In genomic region chr15:41115652-41116115, GRCh38 we compare ENCODE assay signal across 1 cellular context.
TF ChIP-seq lines count a peak whose summit lies in the region.

No MANE protein-coding gene starts in this region.

TF ChIP-seq in A549, 52 proteins besides CTCF, POLR2A, EP300 and RAD21 (continued from another document):
- TF ChIP-seq MYC (IDR thresholded peaks at IDR 0.05; ENCODE audit: borderline replicate concordance, low read length): peak; percentile 90; the same call in 1 of the 2 replicates
- no peak for TF ChIP-seq TP53 (CRISPR knock-in tag; IDR thresholded peaks at IDR 0.05)
- peak; percentile 66 for TF ChIP-seq USF2 (IDR thresholded peaks at IDR 0.05)
- TF ChIP-seq, protein P1, sequence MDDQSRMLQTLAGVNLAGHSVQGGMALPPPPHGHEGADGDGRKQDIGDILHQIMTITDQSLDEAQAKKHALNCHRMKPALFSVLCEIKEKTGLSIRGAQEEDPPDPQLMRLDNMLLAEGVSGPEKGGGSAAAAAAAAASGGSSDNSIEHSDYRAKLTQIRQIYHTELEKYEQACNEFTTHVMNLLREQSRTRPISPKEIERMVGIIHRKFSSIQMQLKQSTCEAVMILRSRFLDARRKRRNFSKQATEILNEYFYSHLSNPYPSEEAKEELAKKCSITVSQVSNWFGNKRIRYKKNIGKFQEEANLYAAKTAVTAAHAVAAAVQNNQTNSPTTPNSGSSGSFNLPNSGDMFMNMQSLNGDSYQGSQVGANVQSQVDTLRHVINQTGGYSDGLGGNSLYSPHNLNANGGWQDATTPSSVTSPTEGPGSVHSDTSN (IDR thresholded peaks at IDR 0.05): no peak
- TF ChIP-seq FOSB (CRISPR knock-in tag; IDR thresholded peaks at IDR 0.05): no peak
